19 cellular contexts compared by ENCODE assay signal in the genomic region with DNA sequence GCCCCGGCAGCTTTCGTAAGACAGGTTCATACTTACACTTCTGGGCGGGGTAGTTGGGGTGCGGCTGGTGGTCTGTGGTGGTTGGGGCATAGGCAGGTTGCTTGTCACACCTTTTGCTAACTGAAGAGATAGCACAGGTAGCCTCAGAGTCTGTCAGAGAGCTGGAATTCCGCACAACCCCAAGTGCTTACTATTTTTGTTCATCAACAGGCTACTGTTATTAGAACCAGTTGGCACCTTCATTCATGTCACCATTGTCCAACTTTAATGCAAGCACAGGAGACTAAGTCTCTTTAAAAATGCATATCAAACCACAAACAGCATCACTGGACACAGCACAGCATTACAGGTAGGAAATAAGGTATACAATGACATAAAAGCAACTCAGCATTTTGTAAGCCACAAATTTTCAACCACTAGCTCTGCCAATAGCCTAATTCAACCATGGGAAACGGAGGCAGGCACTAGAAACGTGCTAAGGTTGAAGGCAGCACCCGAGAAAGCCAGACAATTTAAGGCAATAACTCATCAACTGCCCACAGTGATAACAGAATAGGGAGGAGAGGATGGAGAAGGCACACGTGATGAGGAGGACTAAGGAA.
DNase-seq lines count a peak whose midpoint lies in the region; ATAC-seq, FAIRE-seq and TF ChIP-seq lines count a peak whose summit lies in the region.
"Had no signal": no experiment of that assay in that cellular context is flagged by ENCODE, and none has a peak within 500 bp of the region (broad histone marks: within the 10 kb centered on the region; RNA-seq: fewer than 3 reads in every experiment).

No MANE protein-coding gene starts in this region.

- no peak for TF ChIP-seq CTCF in A549 (IDR thresholded peaks at IDR 0.05)
- no peak for TF ChIP-seq CTCF in RWPE1 (conservative IDR thresholded peaks at IDR 0.05; ENCODE audit: low read depth)
- no peak for TF ChIP-seq CTCF in heart left ventricle (IDR thresholded peaks at IDR 0.05)
- TF ChIP-seq CTCF in right atrium auricular region (IDR thresholded peaks at IDR 0.05) = no peak

- H3K9me3 ChIP-seq in A549 (no peaks in the 10 kb centered on the region), heart left ventricle (no peaks in the 10 kb centered on the region), right atrium auricular region (no peaks in the 10 kb centered on the region)
- H3K9me3 ChIP-seq: Caco-2, HAP-1 had no signal

- TF ChIP-seq EP300 in A549 (IDR thresholded peaks at IDR 0.05) = no peak

- TF ChIP-seq POLR2A in A549 (IDR thresholded peaks at IDR 0.05; ENCODE audit: low read length) = no peak
- TF ChIP-seq POLR2A in heart left ventricle (IDR thresholded peaks at IDR 0.05) = no peak

- WGBS in A549 (ENCODE audit: missing lambda C conversion rate) = 88% methylated on average over 9 of the region's 9 CpGs
- 66 to 75% (median 67%) methylated on average over 9 of the region's 9 CpGs for WGBS in heart left ventricle, 4 donors

- no peak for FAIRE-seq in A549 (lab: Jason Lieb, UNC)
- FAIRE-seq: A204.1, D721Med, G401.6, GM12891, GM19239, HTR-8/SVneo had no signal

- POLR2A ChIA-PET in A549 (lab: Yijun Ruan, JAX) (no interaction called here), RWPE1 (lab: Yijun Ruan, JAX; ENCODE audit: low non-redundant PET) (no interaction called here)

- DNase-seq in A549 (ENCODE audit: low read depth in 1 of 2, low spot score in 1 of 2) = no peak
- no peak for DNase-seq in RWPE1 (ENCODE audit: low spot score)
- DNase-seq in heart left ventricle = no peak
- DNase-seq in right atrium auricular region (ENCODE audit: low spot score) = no peak
- no peak for DNase-seq in activated CD8-positive, alpha-beta memory T cell treated with anti-CD3 and anti-CD28 coated beads, Interleukin-2, amount 50 U/mL, for 4 hours
- no peak for DNase-seq in NCI-H2081 (lab: John Stamatoyannopoulos, UW)
- DNase-seq: AML-193; Caco-2; CD4-positive, alpha-beta T cell; GM23248 had no signal

- no peak overlapping the region for H3K4me2 ChIP-seq in A549

- H3K4me1 ChIP-seq in A549 (no peaks in the 10 kb centered on the region), heart left ventricle (peaks cover 0 to 32% (median 9%) of the 10 kb centered on the region in 12 donors), right atrium auricular region (peaks cover 0 to 31% of the 10 kb centered on the region in 2 donors)
- H3K4me1 ChIP-seq: Caco-2, HAP-1 had no signal

- TF ChIP-seq RAD21 in A549 (conservative IDR thresholded peaks at IDR 0.05 in 1 of 2, IDR thresholded peaks at IDR 0.05 in 1 of 2) = no peak

- CTCF ChIA-PET in A549 (lab: Yijun Ruan, JAX) = interaction anchor here (0.6 to 2.8 kb wide), 9 partner anchors 9 to 1556 kb away, joined by 3 to 10 read pairs (median 4); no protein-coding TSS in a partner anchor
- CTCF ChIA-PET in RWPE1 (lab: Yijun Ruan, JAX) = interaction anchor here (0.5 to 2.2 kb wide), 3 partner anchors 30 to 460 kb away, joined by 3 to 11 read pairs (median 3); no protein-coding TSS in a partner anchor

- peaks cover 0 to 88% (median 70%) of the 10 kb centered on the region in 9 donors for H3K36me3 ChIP-seq in heart left ventricle
- H3K36me3 ChIP-seq in right atrium auricular region = peaks cover 60% of the 10 kb centered on the region

- H3K27me3 ChIP-seq in heart left ventricle = no peaks in the 10 kb centered on the region
- H3K27me3 ChIP-seq in right atrium auricular region = no peaks in the 10 kb centered on the region

- no peak overlapping the region for H3K4me3 ChIP-seq in A549
- H3K4me3 ChIP-seq in heart left ventricle = no peak overlapping the region
- no peak overlapping the region for H3K4me3 ChIP-seq in right atrium auricular region
- H3K4me3 ChIP-seq: GM23248, HAP-1 had no signal

- intact Hi-C loops in heart left ventricle (cut with DNase I) = loop anchor here in 2 of 10 donors (5.0 kb wide), 2 partner anchors 45 to 50 kb away; no protein-coding TSS in a partner anchor

- H3K27ac ChIP-seq in A549 (no peak overlapping the region), RWPE1 (peak overlapping the region; percentile 14), heart left ventricle (peak overlapping the region in 9 of 12 donors; percentile 2 to 83 (median 72)), right atrium auricular region (peak overlapping the region; percentile 64 to 79)
- H3K27ac ChIP-seq: C4-2B, GM23248 had no signal

- ATAC-seq in A549 (no peak), heart left ventricle (peak in 3 of 4 donors; percentile 25 to 44 (median 42)), GM21723 (IDR thresholded peaks at IDR 0.05; ENCODE audit: unreplicated experiment) (no peak)

TF ChIP-seq in A549, 52 proteins besides CTCF, POLR2A, EP300 and RAD21:
- TF ChIP-seq SMC3 (IDR thresholded peaks at IDR 0.05) (no peak), MAFK (IDR thresholded peaks at IDR 0.05; ENCODE audit: partially characterized antibody) (peak; percentile 25), EHF (CRISPR knock-in tag; IDR thresholded peaks at IDR 0.05) (no peak)
- TF ChIP-seq, protein P1, sequence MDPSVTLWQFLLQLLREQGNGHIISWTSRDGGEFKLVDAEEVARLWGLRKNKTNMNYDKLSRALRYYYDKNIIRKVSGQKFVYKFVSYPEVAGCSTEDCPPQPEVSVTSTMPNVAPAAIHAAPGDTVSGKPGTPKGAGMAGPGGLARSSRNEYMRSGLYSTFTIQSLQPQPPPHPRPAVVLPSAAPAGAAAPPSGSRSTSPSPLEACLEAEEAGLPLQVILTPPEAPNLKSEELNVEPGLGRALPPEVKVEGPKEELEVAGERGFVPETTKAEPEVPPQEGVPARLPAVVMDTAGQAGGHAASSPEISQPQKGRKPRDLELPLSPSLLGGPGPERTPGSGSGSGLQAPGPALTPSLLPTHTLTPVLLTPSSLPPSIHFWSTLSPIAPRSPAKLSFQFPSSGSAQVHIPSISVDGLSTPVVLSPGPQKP (IDR thresholded peaks at IDR 0.05; ENCODE audit: low read depth, low read length) = no peak

Comparison
In these comparisons a context has a peak if more than half of its experiments do, and no peak if none do; other contexts are left out.
1. ATAC-seq: peak in heart left ventricle (3 of 4); none in A549 (0 of 2) and GM21723 (single experiment).
2. H3K27ac ChIP-seq: peak in RWPE1 (single experiment), heart left ventricle (9 of 12) and right atrium auricular region (2 of 2); none in A549 (0 of 2).